ENCODE assay signal across 8 cellular contexts in the genomic region with DNA sequence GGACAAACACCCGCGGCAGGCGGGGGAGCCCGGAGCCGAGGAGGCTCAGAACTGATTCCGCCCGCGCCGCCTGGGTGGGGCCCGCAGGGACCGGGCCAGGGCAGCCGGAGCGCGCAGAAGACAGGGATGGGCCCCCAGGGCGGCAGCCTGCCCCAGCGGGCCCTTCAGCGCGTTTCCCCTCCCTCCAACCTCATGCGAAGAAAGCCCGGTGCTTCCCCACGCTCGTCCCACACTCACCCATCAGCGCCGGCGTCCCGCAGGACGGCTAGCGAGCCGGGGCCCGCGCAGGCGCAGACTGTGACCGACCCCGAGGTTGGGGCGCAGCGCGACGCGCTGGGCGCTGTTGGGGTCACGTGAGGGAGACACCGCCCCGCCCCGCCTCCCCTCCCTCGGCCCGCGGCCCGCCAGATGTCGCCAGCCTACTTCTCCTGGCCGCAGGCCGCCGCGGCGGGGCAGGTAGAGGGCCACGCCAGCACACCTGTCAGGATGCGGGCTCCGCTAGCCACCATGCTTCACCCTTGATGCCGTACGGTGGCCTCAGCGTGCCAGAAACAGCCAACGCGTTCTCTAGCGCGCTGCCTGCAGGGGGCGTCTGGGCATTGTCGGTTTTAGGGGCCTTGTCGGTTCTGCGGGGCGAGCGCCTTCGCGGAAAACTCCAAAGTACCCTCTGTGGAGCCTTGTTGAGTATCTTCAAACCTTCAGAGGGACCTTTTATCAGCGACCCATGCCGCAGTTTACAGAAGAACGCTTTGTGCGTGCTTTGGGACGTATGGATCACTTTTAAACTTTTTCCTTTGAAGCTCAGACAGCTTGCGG. TPM values are rescaled to one million over a fixed set of nuclear protein-coding genes. Genes with fewer than 3 reads are reported as not detected.
DNase-seq lines count a peak whose midpoint lies in the region; ATAC-seq and TF ChIP-seq lines count a peak whose summit lies in the region.

A gene with protein sequence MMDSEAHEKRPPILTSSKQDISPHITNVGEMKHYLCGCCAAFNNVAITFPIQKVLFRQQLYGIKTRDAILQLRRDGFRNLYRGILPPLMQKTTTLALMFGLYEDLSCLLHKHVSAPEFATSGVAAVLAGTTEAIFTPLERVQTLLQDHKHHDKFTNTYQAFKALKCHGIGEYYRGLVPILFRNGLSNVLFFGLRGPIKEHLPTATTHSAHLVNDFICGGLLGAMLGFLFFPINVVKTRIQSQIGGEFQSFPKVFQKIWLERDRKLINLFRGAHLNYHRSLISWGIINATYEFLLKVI (minus strand): TSS at position 297 of the 816 bp plus-strand sequence. CDS start 15,577 bp downstream, outside the sequence.

- POLR2A ChIA-PET in CD4-positive, alpha-beta memory T cell (lab: Charles Lee; ENCODE audit: partially characterized antibody), result interaction anchor here (0.6 to 1.4 kb wide), 2 partner anchors 10 to 103 kb away, joined by 4 to 6 read pairs; a partner anchor contains a TSS

- H3K4me1 ChIP-seq in CD4-positive, alpha-beta memory T cell (ENCODE audit: insufficient read depth, low read length), result peaks cover 30% of the 10 kb centered on the region

- peak within 1 kb of the TSS; percentile 93 to 98 (median 94) for H3K27ac Mint-ChIP-seq in CD4-positive, alpha-beta memory T cell

- peaks cover 4% of the 10 kb centered on the region for H3K36me3 ChIP-seq in CD4-positive, alpha-beta memory T cell (ENCODE audit: insufficient read depth, low read length)

- 0 to 1% methylated on average over 17 to 47 of the region's 78 CpGs for WGBS in lower leg skin, 2 donors

- peaks cover 0 to 17% of the 10 kb centered on the region in 2 donors for H3K36me3 Mint-ChIP-seq in CD4-positive, alpha-beta memory T cell

- CTCF ChIA-PET in CD4-positive, alpha-beta memory T cell (lab: Charles Lee; ENCODE audit: partially characterized antibody), result interaction anchor here (0.6 to 1.6 kb wide), 9 partner anchors 10 to 419 kb away, joined by 3 to 5 read pairs (median 3); a partner anchor contains a TSS

- peak within 1 kb of the TSS; percentile 86 to 98 (median 91) for H3K4me3 Mint-ChIP-seq in CD4-positive, alpha-beta memory T cell

- H3K27ac ChIP-seq in CD4-positive, alpha-beta memory T cell (ENCODE audit: low read depth, low read length), result peak within 1 kb of the TSS; percentile 75
- peak within 1 kb of the TSS; percentile 34 to 97 (median 89) for H3K27ac ChIP-seq in dorsolateral prefrontal cortex

- peaks cover 0 to 2% of the 10 kb centered on the region in 2 donors for H3K27me3 Mint-ChIP-seq in CD4-positive, alpha-beta memory T cell

- H3K4me3 ChIP-seq in CD4-positive, alpha-beta memory T cell (ENCODE audit: low read length in 2 of 2), result peak within 1 kb of the TSS; percentile 89 to 94
- H3K4me3 ChIP-seq in dorsolateral prefrontal cortex, result peak within 1 kb of the TSS; percentile 51 to 100 (median 94)
- peak within 1 kb of the TSS; percentile 66 for H3K4me3 ChIP-seq in lower leg skin (ENCODE audit: low read depth, poor library complexity, severe bottlenecking)

- peaks cover 0 to 4% (median 0%) of the 10 kb centered on the region in 8 donors for H3K9me3 Mint-ChIP-seq in CD4-positive, alpha-beta memory T cell

- intact Hi-C loops in CD4-positive, alpha-beta memory T cell (cut with micrococcal nuclease), result loop anchor here (1.0 to 5.0 kb wide), 7 partner anchors 37 to 439 kb away; a partner anchor contains a TSS
- intact Hi-C loops in dorsolateral prefrontal cortex (cut with DNase I), result loop anchor here (2.0 to 10.0 kb wide), 9 partner anchors 103 to 498 kb away; a partner anchor contains a TSS
- intact Hi-C loops in lower leg skin (cut with DNase I; ENCODE audit: low total_unique reads), result no loop called here

- H3K27me3 ChIP-seq in CD4-positive, alpha-beta memory T cell (ENCODE audit: insufficient read depth, low read length), result no peaks in the 10 kb centered on the region
- no peaks in the 10 kb centered on the region for H3K27me3 ChIP-seq in dorsolateral prefrontal cortex

- H3K4me1 Mint-ChIP-seq in CD4-positive, alpha-beta memory T cell, result peaks cover 12 to 39% (median 26%) of the 10 kb centered on the region in 4 donors

- no peaks in the 10 kb centered on the region for H3K9me3 ChIP-seq in CD4-positive, alpha-beta memory T cell (ENCODE audit: control insufficient read depth in 1 of 2, low read length in 2 of 2)

- DNase-seq in CD4-positive, alpha-beta memory T cell, result peak; percentile 93 to 98 (median 95)
- DNase-seq in NCI-H774 (lab: John Stamatoyannopoulos, UW) (peak; percentile 89), dorsolateral prefrontal cortex (peak; percentile 87 to 93 (median 90)), lower leg skin (ENCODE audit: low spot score in 2 of 2) (peak; percentile 91 to 99)
- DNase-seq in activated CD4-positive, alpha-beta T cell treated with anti-CD3 and anti-CD28 coated beads, Interleukin-2, amount 50 U/mL, for 48 hours, result peak; percentile 97
- peak; percentile 84 to 97 (median 94) for DNase-seq in stimulated activated CD4-positive, alpha-beta T cell treated with anti-CD3 and anti-CD28 coated beads, TNF-alpha, amount 100 ng/mL, for 1 hour (ENCODE audit: low read depth in 3 of 3, low spot score in 1 of 3)

- ATAC-seq in GM19397 (IDR thresholded peaks at IDR 0.05; ENCODE audit: unreplicated experiment) (peak; percentile 87), HG03571 (IDR thresholded peaks at IDR 0.05; ENCODE audit: unreplicated experiment) (peak; percentile 79)

- peak; percentile 83 to 99 (median 94) for TF ChIP-seq CTCF in dorsolateral prefrontal cortex (IDR thresholded peaks at IDR 0.05 in 54 of 56, conservative IDR thresholded peaks at IDR 0.05 in 2 of 56; ENCODE audit: low read depth in 1 of 56, partially characterized antibody in 56 of 56)
- peak in 1 of 3 donors; percentile 94 for TF ChIP-seq CTCF in lower leg skin (IDR thresholded peaks at IDR 0.05)

- TF ChIP-seq POLR2A in lower leg skin (IDR thresholded peaks at IDR 0.05), result no peak

RNA-seq across cellular contexts. Expression of the gene that starts here (rescaled TPM):
- total RNA-seq in CD4-positive, alpha-beta memory T cell, result 10 to 100 TPM; 40.2 to 43.3 TPM
- 10 to 100 TPM in 1 of 2 donors, 1 to 10 TPM in 1; 8.0 to 13.9 TPM for polyA plus RNA-seq in CD4-positive, alpha-beta memory T cell
- total RNA-seq in dorsolateral prefrontal cortex, result 10 to 100 TPM; 21.6 to 40.8 (median 32.4) TPM
- total RNA-seq in lower leg skin, result 10 to 100 TPM; 13.3 to 24.8 (median 16.9) TPM

Comparison
In these comparisons a context has a peak if more than half of its experiments do, and no peak if none do; other contexts are left out.
1. Peak in every context shown above with its lines: DNase-seq, ATAC-seq, H3K4me3 ChIP-seq and H3K27ac ChIP-seq.